Comparison of ENCODE assay signal across 23 cellular contexts in genomic region chr3:147654827-147655226, GRCh38.
A peak's percentile ranks its signal among the peaks of the same experiment; 100 is the strongest.
DNase-seq lines count a peak whose midpoint lies in the region; ATAC-seq and TF ChIP-seq lines count a peak whose summit lies in the region.
"Had no signal": no experiment of that assay in that cellular context is flagged by ENCODE, and none has a peak within 500 bp of the region (broad histone marks: within the 10 kb centered on the region; RNA-seq: fewer than 3 reads in every experiment).

No MANE protein-coding gene starts in this region.

- DNase-seq in Daoy (ENCODE audit: low read depth) (peak; percentile 15), MG63 (peak; percentile 85), choroid plexus epithelial cell (ENCODE audit: low read depth) (peak; percentile 36), non-pigmented ciliary epithelial cell (ENCODE audit: low read depth) (peak; percentile 15), T-helper 1 cell (no peak), AG08395 (ENCODE audit: low spot score) (no peak), vagina (ENCODE audit: extremely low spot score in 2 of 2) (no peak)
- DNase-seq in stimulated activated naive B cell treated with anti-CD40 and anti-IgM and Interleukin-4, amounts not matched to agents 10 μg/mL and 1 μg/mL and 100 μg/mL, for 72 hours: no peak
- DNase-seq: activated CD8-positive, alpha-beta memory T cell treated with anti-CD3 and anti-CD28 coated beads, Interleukin-2, amount 10 ng/mL, durations not matched to agents 7 days and 5 days; CD4-positive, alpha-beta memory T cell; effector CD8-positive, alpha-beta T cell; esophagus squamous epithelium; immature natural killer cell; NCI-H1092; NCI-H2081 treated with DMSO at 0.1 percent for 48 hours; NCI-H510A; ovary; RPMI8226; sigmoid colon; stimulated activated CD4-positive, alpha-beta T cell treated with anti-CD3 and anti-CD28 coated beads, Interleukin-4, amount 100 ng/mL, for 1 hour had no signal

- H3K4me3 ChIP-seq in MG63 (no peak overlapping the region), choroid plexus epithelial cell (ENCODE audit: low read depth, low read length) (no peak overlapping the region), vagina (no peak overlapping the region)
- H3K4me3 ChIP-seq: esophagus squamous epithelium, K562, ovary, sigmoid colon had no signal

- no peak overlapping the region for H3K4me3 Mint-ChIP-seq in stimulated activated naive B cell treated with anti-CD40 and anti-IgM and Interleukin-4, amounts not matched to agents 10 μg/mL and 1 μg/mL and 100 μg/mL, for 72 hours
- H3K4me3 Mint-ChIP-seq: activated CD8-positive, alpha-beta memory T cell treated with anti-CD3 and anti-CD28 coated beads, Interleukin-2, amount 10 ng/mL, durations not matched to agents 7 days and 5 days; CD4-positive, alpha-beta memory T cell; central memory CD8-positive, alpha-beta T cell; immature natural killer cell had no signal

- no peak overlapping the region for H3K27ac ChIP-seq in vagina
- H3K27ac ChIP-seq: esophagus squamous epithelium, ovary had no signal

- H3K27me3 Mint-ChIP-seq in stimulated activated naive B cell treated with anti-CD40 and anti-IgM and Interleukin-4, amounts not matched to agents 10 μg/mL and 1 μg/mL and 100 μg/mL, for 72 hours: no peaks in the 10 kb centered on the region
- H3K27me3 Mint-ChIP-seq: activated CD8-positive, alpha-beta memory T cell treated with anti-CD3 and anti-CD28 coated beads, Interleukin-2, amount 10 ng/mL, durations not matched to agents 7 days and 5 days; CD4-positive, alpha-beta memory T cell; central memory CD8-positive, alpha-beta T cell had no signal

- no peaks in the 10 kb centered on the region for H3K4me1 ChIP-seq in vagina
- H3K4me1 ChIP-seq: esophagus squamous epithelium had no signal

- intact Hi-C loops in vagina (cut with DNase I): no loop called here

- H3K9me3 ChIP-seq in MG63 (no peaks in the 10 kb centered on the region), vagina (no peaks in the 10 kb centered on the region)
- H3K9me3 ChIP-seq: esophagus squamous epithelium, ovary, sigmoid colon had no signal

- ATAC-seq in stimulated activated naive B cell treated with anti-CD40 and anti-IgM and Interleukin-4, amounts not matched to agents 10 μg/mL and 1 μg/mL and 100 μg/mL, for 72 hours (replicated peaks): no peak
- ATAC-seq: activated CD8-positive, alpha-beta memory T cell treated with anti-CD3 and anti-CD28 coated beads, Interleukin-2, amount 10 ng/mL, durations not matched to agents 7 days and 5 days; K562 had no signal

- no peaks in the 10 kb centered on the region for H3K4me1 Mint-ChIP-seq in stimulated activated naive B cell treated with anti-CD40 and anti-IgM and Interleukin-4, amounts not matched to agents 10 μg/mL and 1 μg/mL and 100 μg/mL, for 72 hours
- H3K4me1 Mint-ChIP-seq: activated CD8-positive, alpha-beta memory T cell treated with anti-CD3 and anti-CD28 coated beads, Interleukin-2, amount 10 ng/mL, durations not matched to agents 7 days and 5 days; CD4-positive, alpha-beta memory T cell; central memory CD8-positive, alpha-beta T cell; immature natural killer cell had no signal

- TF ChIP-seq CTCF in choroid plexus epithelial cell (conservative IDR thresholded peaks at IDR 0.05; ENCODE audit: low read depth, low read length) (no peak), vagina (IDR thresholded peaks at IDR 0.05) (no peak)

- H3K27me3 ChIP-seq in MG63 (no peaks in the 10 kb centered on the region), vagina (no peaks in the 10 kb centered on the region)
- H3K27me3 ChIP-seq: esophagus squamous epithelium, ovary, sigmoid colon had no signal

- no peak overlapping the region for H3K27ac Mint-ChIP-seq in stimulated activated naive B cell treated with anti-CD40 and anti-IgM and Interleukin-4, amounts not matched to agents 10 μg/mL and 1 μg/mL and 100 μg/mL, for 72 hours
- H3K27ac Mint-ChIP-seq: activated CD8-positive, alpha-beta memory T cell treated with anti-CD3 and anti-CD28 coated beads, Interleukin-2, amount 10 ng/mL, durations not matched to agents 7 days and 5 days; activated T-helper 2 cell treated with anti-CD3 and anti-CD28 coated beads, Interferon-gamma antibody, Interleukin-2, Interleukin-4, amounts not matched to agents 10 μg/mL and 5 μg/mL and 100 μg/mL, durations not matched to agents 14 hours and 24 hours and 36 hours; CD4-positive, alpha-beta memory T cell; immature natural killer cell had no signal

- no peak for TF ChIP-seq POLR2A in vagina (IDR thresholded peaks at IDR 0.05)

- no peaks in the 10 kb centered on the region for H3K36me3 ChIP-seq in MG63
- H3K36me3 ChIP-seq in vagina: no peaks in the 10 kb centered on the region
- H3K36me3 ChIP-seq: esophagus squamous epithelium, ovary, sigmoid colon had no signal

- no peaks in the 10 kb centered on the region for H3K36me3 Mint-ChIP-seq in stimulated activated naive B cell treated with anti-CD40 and anti-IgM and Interleukin-4, amounts not matched to agents 10 μg/mL and 1 μg/mL and 100 μg/mL, for 72 hours
- H3K36me3 Mint-ChIP-seq: activated CD8-positive, alpha-beta memory T cell treated with anti-CD3 and anti-CD28 coated beads, Interleukin-2, amount 10 ng/mL, durations not matched to agents 7 days and 5 days; CD4-positive, alpha-beta memory T cell; immature natural killer cell had no signal

- H3K9me3 Mint-ChIP-seq in stimulated activated naive B cell treated with anti-CD40 and anti-IgM and Interleukin-4, amounts not matched to agents 10 μg/mL and 1 μg/mL and 100 μg/mL, for 72 hours: no peaks in the 10 kb centered on the region
- H3K9me3 Mint-ChIP-seq: activated T-helper 2 cell treated with anti-CD3 and anti-CD28 coated beads, Interferon-gamma antibody, Interleukin-2, Interleukin-4, amounts not matched to agents 10 μg/mL and 5 μg/mL and 100 μg/mL, durations not matched to agents 14 hours and 24 hours and 36 hours; central memory CD8-positive, alpha-beta T cell had no signal

Comparison
In these comparisons a context has a peak if more than half of its experiments do, and no peak if none do; other contexts are left out.
1. DNase-seq: peak in Daoy (single experiment), MG63 (single experiment), choroid plexus epithelial cell (single experiment) and non-pigmented ciliary epithelial cell (single experiment); none in T-helper 1 cell (0 of 5), AG08395 (single experiment), stimulated activated naive B cell treated with anti-CD40 and anti-IgM and Interleukin-4, amounts not matched to agents 10 μg/mL and 1 μg/mL and 100 μg/mL, for 72 hours (single experiment) and vagina (0 of 2).